1 cellular context compared by ENCODE assay signal in genomic region chr2:1986598-1986997, GRCh38.
TF ChIP-seq lines count a peak whose summit lies in the region.

No MANE protein-coding gene starts in this region.

TF ChIP-seq in GM23338, 12 proteins besides CTCF, POLR2A, EP300 and RAD21 (continued from another document):
- no peak for TF ChIP-seq REST (IDR thresholded peaks at IDR 0.05; ENCODE audit: unreplicated experiment)
- TF ChIP-seq NANOG (IDR thresholded peaks at IDR 0.05; ENCODE audit: borderline replicate concordance), result peak; percentile 41; the same call in 1 of the 2 replicates
- TF ChIP-seq EZH2 (IDR thresholded peaks at IDR 0.05; ENCODE audit: low read depth, unreplicated experiment), result no peak
- no peak for TF ChIP-seq CREB1 (CRISPR knock-in tag; IDR thresholded peaks at IDR 0.05; ENCODE audit: low read depth)
